1 cellular context compared by ENCODE assay signal in the genomic region with DNA sequence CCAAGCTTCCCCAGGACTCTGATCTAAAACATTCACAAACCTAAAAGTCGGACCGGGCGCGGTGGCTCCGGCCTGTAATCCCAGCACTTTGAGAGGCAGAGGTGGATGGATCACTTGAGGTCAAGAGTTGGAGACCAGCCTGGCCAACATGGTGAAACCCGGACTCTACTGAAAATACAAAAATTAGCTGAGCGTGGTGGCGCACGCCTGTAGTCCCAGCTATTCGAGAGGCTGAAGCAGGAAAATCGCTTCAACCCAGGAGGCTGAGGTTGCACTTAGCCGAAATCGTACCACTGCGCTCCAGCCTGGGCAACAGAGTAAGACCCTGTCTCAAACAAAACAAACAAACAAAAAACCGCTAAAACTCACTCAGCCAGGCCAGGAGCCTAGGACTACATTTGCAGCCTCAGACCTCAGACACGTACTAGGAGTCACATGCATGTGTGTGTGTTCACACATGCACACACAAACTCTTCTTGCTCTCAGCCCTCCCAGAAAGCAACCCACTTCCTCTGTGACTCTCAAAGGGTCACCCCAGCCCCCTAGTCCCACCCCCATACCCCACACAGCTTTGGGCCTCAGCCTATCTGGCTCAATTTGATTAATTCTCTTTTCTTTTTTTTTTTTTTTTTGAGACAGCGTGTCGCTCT.
TF ChIP-seq lines count a peak whose summit lies in the region.

No MANE protein-coding gene starts in this region.

TF ChIP-seq in IMR-90, 13 proteins besides CTCF, POLR2A, EP300 and RAD21:
- TF ChIP-seq BHLHE40 (IDR thresholded peaks at IDR 0.05; ENCODE audit: low read depth, low read length), result no peak
- no peak for TF ChIP-seq NFE2L2 (IDR thresholded peaks at IDR 0.05; ENCODE audit: low read depth, low read length)
- TF ChIP-seq, protein P1, sequence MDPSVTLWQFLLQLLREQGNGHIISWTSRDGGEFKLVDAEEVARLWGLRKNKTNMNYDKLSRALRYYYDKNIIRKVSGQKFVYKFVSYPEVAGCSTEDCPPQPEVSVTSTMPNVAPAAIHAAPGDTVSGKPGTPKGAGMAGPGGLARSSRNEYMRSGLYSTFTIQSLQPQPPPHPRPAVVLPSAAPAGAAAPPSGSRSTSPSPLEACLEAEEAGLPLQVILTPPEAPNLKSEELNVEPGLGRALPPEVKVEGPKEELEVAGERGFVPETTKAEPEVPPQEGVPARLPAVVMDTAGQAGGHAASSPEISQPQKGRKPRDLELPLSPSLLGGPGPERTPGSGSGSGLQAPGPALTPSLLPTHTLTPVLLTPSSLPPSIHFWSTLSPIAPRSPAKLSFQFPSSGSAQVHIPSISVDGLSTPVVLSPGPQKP (IDR thresholded peaks at IDR 0.05; ENCODE audit: borderline replicate concordance, low read depth, low read length), result no peak
- TF ChIP-seq CHD1 (IDR thresholded peaks at IDR 0.05; ENCODE audit: low read depth, low read length), result no peak
- TF ChIP-seq MXI1 (IDR thresholded peaks at IDR 0.05; ENCODE audit: borderline replicate concordance, low read depth, low read length), result no peak
- TF ChIP-seq, protein P2, sequence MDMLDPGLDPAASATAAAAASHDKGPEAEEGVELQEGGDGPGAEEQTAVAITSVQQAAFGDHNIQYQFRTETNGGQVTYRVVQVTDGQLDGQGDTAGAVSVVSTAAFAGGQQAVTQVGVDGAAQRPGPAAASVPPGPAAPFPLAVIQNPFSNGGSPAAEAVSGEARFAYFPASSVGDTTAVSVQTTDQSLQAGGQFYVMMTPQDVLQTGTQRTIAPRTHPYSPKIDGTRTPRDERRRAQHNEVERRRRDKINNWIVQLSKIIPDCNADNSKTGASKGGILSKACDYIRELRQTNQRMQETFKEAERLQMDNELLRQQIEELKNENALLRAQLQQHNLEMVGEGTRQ (IDR thresholded peaks at IDR 0.05; ENCODE audit: low read depth, low read length), result no peak
- no peak for TF ChIP-seq MAFK (IDR thresholded peaks at IDR 0.05; ENCODE audit: low read depth, low read length)
- TF ChIP-seq CEBPB (IDR thresholded peaks at IDR 0.05; ENCODE audit: low read depth, low read length), result no peak
- TF ChIP-seq RCOR1 (IDR thresholded peaks at IDR 0.05; ENCODE audit: insufficient replicate concordance, low read length), result no peak
- TF ChIP-seq SMC3 (IDR thresholded peaks at IDR 0.05; ENCODE audit: low read depth, low read length), result no peak
- TF ChIP-seq RFX5 (IDR thresholded peaks at IDR 0.05; ENCODE audit: low read depth, low read length), result no peak
- no peak for TF ChIP-seq FOS (IDR thresholded peaks at IDR 0.05; ENCODE audit: low read depth, low read length)
- no peak for TF ChIP-seq MAZ (IDR thresholded peaks at IDR 0.05; ENCODE audit: borderline replicate concordance, low read depth, low read length)
